Comparison of ENCODE assay signal across 8 cellular contexts in the genomic region with DNA sequence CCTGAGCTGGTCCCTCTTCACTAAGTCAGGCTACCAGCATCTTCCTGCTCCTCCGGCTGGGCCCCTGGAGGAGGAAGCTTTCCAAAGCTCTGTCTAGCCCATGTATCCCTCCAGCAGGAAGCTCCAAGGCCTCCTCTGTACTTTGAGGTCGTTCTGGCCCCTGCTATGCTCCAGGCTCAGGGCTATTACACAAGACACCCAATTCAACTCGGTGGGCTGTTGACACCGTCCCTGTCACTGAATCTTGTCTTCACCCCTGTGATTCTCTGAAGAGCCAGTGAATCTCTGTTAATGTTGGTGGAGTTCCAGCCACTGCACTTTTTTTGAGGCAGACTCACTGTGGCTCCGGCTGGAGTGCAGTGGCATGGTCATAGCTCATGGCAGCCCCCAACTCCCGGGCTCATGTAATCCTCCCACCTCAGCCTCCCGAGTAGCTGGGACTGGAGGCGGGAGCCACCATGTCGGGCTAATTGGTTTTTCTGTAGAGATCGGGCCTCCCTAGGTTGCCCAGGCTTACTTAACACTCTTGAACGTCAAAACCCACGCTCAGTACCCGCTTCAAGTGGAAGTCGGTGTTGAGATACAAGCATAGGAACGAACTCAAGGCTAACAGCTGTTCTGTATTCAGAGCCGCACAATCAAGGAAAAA. TPM values are rescaled to one million over a fixed set of nuclear protein-coding genes. Genes with fewer than 3 reads are reported as not detected.
A peak's percentile ranks its signal among the peaks of the same experiment; 100 is the strongest.
DNase-seq lines count a peak whose midpoint lies in the region; ATAC-seq and TF ChIP-seq lines count a peak whose summit lies in the region.

No MANE protein-coding gene starts in this region.

- H3K4me1 ChIP-seq in RWPE2 (ENCODE audit: insufficient read depth, poor library complexity, severe bottlenecking) (peaks cover 5% of the 10 kb centered on the region), fibroblast of lung (ENCODE audit: control insufficient read depth, extremely low read depth, insufficient read depth, low read length) (peaks cover 5% of the 10 kb centered on the region)

- H3K36me3 ChIP-seq in RWPE2 (ENCODE audit: low read depth) (peaks cover 8% of the 10 kb centered on the region; the same call in 1 of the 2 replicates), fibroblast of lung (ENCODE audit: control insufficient read depth, insufficient read depth, low read length) (peaks cover 3% of the 10 kb centered on the region)

- ATAC-seq in GM21526 (IDR thresholded peaks at IDR 0.05; ENCODE audit: low FRiP score, unreplicated experiment) (peak; percentile 5), RWPE2 (ENCODE audit: low read depth) (no peak; the same call in 2 of the 3 replicates), HG02571 (IDR thresholded peaks at IDR 0.05; ENCODE audit: unreplicated experiment) (no peak)

- peak overlapping the region; percentile 88 for H2AFZ ChIP-seq in fibroblast of lung (ENCODE audit: low read length)

- H3K9ac ChIP-seq in fibroblast of lung (ENCODE audit: insufficient read depth, low read length), result peak overlapping the region; percentile 71

- H3K27ac ChIP-seq in RWPE2 (ENCODE audit: poor library complexity, severe bottlenecking), result peak overlapping the region; percentile 79
- H3K27ac ChIP-seq in fibroblast of lung (ENCODE audit: insufficient read depth, low read length), result peak overlapping the region; percentile 79

- no peaks in the 10 kb centered on the region for H3K9me3 ChIP-seq in RWPE2 (ENCODE audit: severe bottlenecking)
- no peaks in the 10 kb centered on the region for H3K9me3 ChIP-seq in fibroblast of lung (ENCODE audit: control insufficient read depth, insufficient read depth, low read depth, low read length)

- H3K4me3 ChIP-seq in RWPE2 (ENCODE audit: severe bottlenecking), result peak overlapping the region; percentile 63
- peak overlapping the region; percentile 61 to 78 (median 74) for H3K4me3 ChIP-seq in fibroblast of lung (replicated peaks in 1 of 4; ENCODE audit: control extremely low read depth in 1 of 4, insufficient read depth in 1 of 4, low read depth in 3 of 4, low read length in 4 of 4)
- H3K4me3 ChIP-seq in skeletal muscle cell (ENCODE audit: low read depth, low read length), result peak overlapping the region; percentile 84

- H4K20me1 ChIP-seq in fibroblast of lung (ENCODE audit: control insufficient read depth, extremely low read depth, insufficient read depth, low read length), result no peaks in the 10 kb centered on the region

- no peaks in the 10 kb centered on the region for H3K79me2 ChIP-seq in fibroblast of lung (ENCODE audit: control insufficient read depth, insufficient read depth, low read length)

- TF ChIP-seq CTCF in RWPE2 (IDR thresholded peaks at IDR 0.05; ENCODE audit: poor library complexity, severe bottlenecking) (no peak), fibroblast of lung (conservative IDR thresholded peaks at IDR 0.05 in 1 of 2, IDR thresholded peaks at IDR 0.05 in 1 of 2; ENCODE audit: low read depth in 1 of 2, low read length in 2 of 2) (no peak)

- H3K4me2 ChIP-seq in fibroblast of lung (ENCODE audit: extremely low read depth, insufficient read depth, low read length), result peak overlapping the region; percentile 89

- H3K27me3 ChIP-seq in RWPE2 (ENCODE audit: insufficient read depth, poor library complexity, severe bottlenecking) (no peaks in the 10 kb centered on the region), fibroblast of lung (ENCODE audit: control insufficient read depth, insufficient read depth, low read length) (no peaks in the 10 kb centered on the region)

- DNase-seq in RWPE2 (ENCODE audit: low spot score), result no peak
- DNase-seq in fibroblast of lung (ENCODE audit: low read depth in 2 of 2), result no peak
- no peak for DNase-seq in skeletal muscle cell (ENCODE audit: low read depth)
- no peak for DNase-seq in stimulated activated CD4-positive, alpha-beta T cell treated with anti-CD3 and anti-CD28 coated beads, Interleukin-4, amount 100 ng/mL, for 1 hour
- DNase-seq in SW480 (ENCODE audit: low spot score), result no peak
- DNase-seq in DMS 273 treated with DMSO at 0.1 percent for 48 hours (lab: John Stamatoyannopoulos, UW), result no peak

RNA-seq across cellular contexts. Expression of gene REX1BD, which starts 0.5 kb away (rescaled TPM):
- 37.0 and 37.5 TPM in 2 replicates for total RNA-seq in fibroblast of lung
- polyA plus RNA-seq in fibroblast of lung, result 16.2 and 21.2 TPM in 2 replicates
- polyA plus RNA-seq in fibroblast of lung (2012), result 40.1 and 63.2 TPM in 2 replicates
- 3.3 and 3.9 TPM in 2 replicates for polyA minus RNA-seq in fibroblast of lung (ENCODE audit: low replicate concordance)

RNA-seq across cellular contexts. Expression of gene UBA52, which starts 16.4 kb away (rescaled TPM):
- 917 and 1,142 TPM in 2 replicates for total RNA-seq in fibroblast of lung
- polyA plus RNA-seq in fibroblast of lung, result 1,018 and 1,460 TPM in 2 replicates
- polyA plus RNA-seq in fibroblast of lung (2012), result 1,726 and 2,094 TPM in 2 replicates
- 3,202 and 3,482 TPM in 2 replicates for polyA minus RNA-seq in fibroblast of lung (ENCODE audit: low replicate concordance)

RNA-seq across cellular contexts. Expression of gene CRLF1, which starts 18.5 kb away (rescaled TPM):
- 2.3 and 2.5 TPM in 2 replicates for total RNA-seq in fibroblast of lung
- 2.2 and 2.8 TPM in 2 replicates for polyA plus RNA-seq in fibroblast of lung
- polyA plus RNA-seq in fibroblast of lung (2012), result 2.8 and 7.8 TPM in 2 replicates
- 0.24 and 0.63 TPM in 2 replicates for polyA minus RNA-seq in fibroblast of lung (ENCODE audit: low replicate concordance)

RNA-seq across cellular contexts. Expression of gene TMEM59L, which starts 24.6 kb away (rescaled TPM):
- 0.33 and 0.51 TPM in 2 replicates for total RNA-seq in fibroblast of lung
- polyA plus RNA-seq in fibroblast of lung, result 0.14 and 0.23 TPM in 2 replicates
- 0.66 and 0.86 TPM in 2 replicates for polyA plus RNA-seq in fibroblast of lung (2012)
- not detected in 2 replicates for polyA minus RNA-seq in fibroblast of lung (ENCODE audit: low replicate concordance)

RNA-seq across cellular contexts. Expression of gene KXD1, which starts 30.4 kb away (rescaled TPM):
- total RNA-seq in fibroblast of lung, result 63.3 and 65.0 TPM in 2 replicates
- polyA plus RNA-seq in fibroblast of lung, result 108 and 167 TPM in 2 replicates
- 107 and 136 TPM in 2 replicates for polyA plus RNA-seq in fibroblast of lung (2012)
- 94.9 and 186 TPM in 2 replicates for polyA minus RNA-seq in fibroblast of lung (ENCODE audit: low replicate concordance)
